ENCODE assay signal across 21 cellular contexts in the genomic region with DNA sequence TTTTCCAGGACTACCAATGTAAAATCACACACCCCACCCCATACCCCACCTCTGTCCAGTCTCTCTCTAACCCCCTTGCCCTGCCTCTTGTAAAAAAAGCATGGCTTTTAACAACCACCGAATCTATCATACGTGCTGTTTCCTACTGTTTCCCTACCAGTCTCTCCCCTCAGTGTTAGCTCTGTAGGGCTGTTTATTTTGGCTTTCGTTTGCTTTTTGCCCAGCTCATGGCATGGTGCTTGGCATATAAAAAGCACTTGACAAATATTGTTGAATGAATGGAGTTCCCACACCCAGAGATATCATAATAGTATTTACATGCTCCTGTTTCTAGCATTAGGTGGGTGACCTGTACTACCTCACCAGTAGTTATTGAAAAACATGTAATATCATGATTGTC.
A peak's percentile ranks its signal among the peaks of the same experiment; 100 is the strongest.
DNase-seq lines count a peak whose midpoint lies in the region; ATAC-seq, FAIRE-seq and TF ChIP-seq lines count a peak whose summit lies in the region.
"Had no signal": no experiment of that assay in that cellular context is flagged by ENCODE, and none has a peak within 500 bp of the region (broad histone marks: within the 10 kb centered on the region; RNA-seq: fewer than 3 reads in every experiment).

No MANE protein-coding gene starts in this region.

- peak; percentile 45 for FAIRE-seq in GM19239 (lab: Jason Lieb, UNC)

- peak overlapping the region in 1 of 2 donors; percentile 51 for H3K4me3 Mint-ChIP-seq in activated T-cell treated with anti-CD3 and anti-CD28 coated beads, Interleukin-2, amount 50 U/mL, for 72 hours

- H3K27me3 ChIP-seq in left lung (no peaks in the 10 kb centered on the region), brain microvascular endothelial cell (replicated peaks) (no peaks in the 10 kb centered on the region)
- H3K27me3 ChIP-seq: BLaER1 treated with 17β-estradiol and CSF1 and Interleukin-3, amounts not matched to agents 10 nM and 100 nM; heart left ventricle; tibial artery had no signal

- TF ChIP-seq CTCF in left lung (IDR thresholded peaks at IDR 0.05) (no peak), brain microvascular endothelial cell (IDR thresholded peaks at IDR 0.05; ENCODE audit: low read depth, low read length, missing control alignments) (no peak)

- ATAC-seq in activated T-cell treated with anti-CD3 and anti-CD28 coated beads, Interleukin-2, amount 50 U/mL, for 72 hours (replicated peaks in 1 of 2): no peak
- ATAC-seq in left lung: peak; percentile 59
- ATAC-seq in HG03135 (IDR thresholded peaks at IDR 0.05; ENCODE audit: unreplicated experiment): no peak
- ATAC-seq in GM18520 (IDR thresholded peaks at IDR 0.05; ENCODE audit: unreplicated experiment): no peak
- ATAC-seq: heart left ventricle had no signal

- H3K4me1 ChIP-seq in left lung: no peaks in the 10 kb centered on the region
- H3K4me1 ChIP-seq: heart left ventricle, prostate gland had no signal

- intact Hi-C loops in left lung (cut with DNase I): no loop called here

- H3K36me3 ChIP-seq in left lung (no peaks in the 10 kb centered on the region), brain microvascular endothelial cell (replicated peaks) (no peaks in the 10 kb centered on the region)
- H3K36me3 ChIP-seq: heart left ventricle, prostate gland, tibial artery had no signal

- peaks cover 32% of the 10 kb centered on the region for H3K4me1 Mint-ChIP-seq in activated T-cell treated with anti-CD3 and anti-CD28 coated beads, Interleukin-2, amount 50 U/mL, for 72 hours (ENCODE audit: low read depth)

- H3K36me3 Mint-ChIP-seq in activated T-cell treated with anti-CD3 and anti-CD28 coated beads, Interleukin-2, amount 50 U/mL, for 72 hours (ENCODE audit: insufficient read depth in 2 of 2): peaks cover 7 to 27% of the 10 kb centered on the region in 2 donors

- H3K4me3 ChIP-seq in left lung: no peak overlapping the region
- H3K4me3 ChIP-seq in brain microvascular endothelial cell (ENCODE audit: low read depth, low read length): no peak overlapping the region
- H3K4me3 ChIP-seq: BLaER1 treated with 17β-estradiol and CSF1 and Interleukin-3, amounts not matched to agents 10 nM and 100 nM; heart left ventricle; prostate gland; tibial artery had no signal

- H3K9me3 ChIP-seq in left lung: peaks cover 0 to 3% of the 10 kb centered on the region in 2 donors
- H3K9me3 ChIP-seq: prostate gland had no signal

- no peak for DNase-seq in activated T-cell treated with anti-CD3 and anti-CD28 coated beads, Interleukin-2, amount 50 U/mL, for 72 hours
- no peak for DNase-seq in activated T-cell treated with anti-CD3 and anti-CD28 coated beads, Interleukin-2, amount 50 U/mL, for 48 hours
- no peak for DNase-seq in GM19239 (ENCODE audit: insufficient read length, low spot score)
- peak; percentile 42 for DNase-seq in NCI-H69 (lab: John Stamatoyannopoulos, UW)
- DNase-seq in left lung: no peak
- DNase-seq in brain microvascular endothelial cell: no peak
- DNase-seq: activated CD4-positive, alpha-beta T cell treated with anti-CD3 and anti-CD28 coated beads, Interleukin-2, amount 50 U/mL, for 1 hour; activated effector memory CD4-positive, alpha-beta T cell treated with Interleukin-2 at 50 U/mL for 16 hours; effector memory CD4-positive, alpha-beta T cell; foreskin fibroblast; H7; heart left ventricle; Karpas-422; NCI-H2171; NCI-H82; stimulated activated naive CD8-positive, alpha-beta T cell treated with anti-CD3 and anti-CD28 coated beads, Interleukin-15, amount 100 ng/mL, for 72 hours; tibial artery had no signal

- H3K27ac Mint-ChIP-seq in activated T-cell treated with anti-CD3 and anti-CD28 coated beads, Interleukin-2, amount 50 U/mL, for 72 hours: peak overlapping the region; percentile 13

- in situ Hi-C loops in brain microvascular endothelial cell (cut with HindIII; ENCODE audit: low pct_ligation_motif_present, low sequenced_read_pairs): no loop called here

- H3K27ac ChIP-seq in left lung (no peak overlapping the region), brain microvascular endothelial cell (no peak overlapping the region)
- H3K27ac ChIP-seq: BLaER1 treated with 17β-estradiol and CSF1 and Interleukin-3, amounts not matched to agents 10 nM and 100 nM; heart left ventricle; prostate gland; tibial artery had no signal

- H3K27me3 Mint-ChIP-seq in activated T-cell treated with anti-CD3 and anti-CD28 coated beads, Interleukin-2, amount 50 U/mL, for 72 hours (ENCODE audit: low read depth): no peaks in the 10 kb centered on the region
- H3K27me3 Mint-ChIP-seq: stimulated activated naive CD8-positive, alpha-beta T cell treated with anti-CD3 and anti-CD28 coated beads, Interleukin-15, amount 100 ng/mL, for 72 hours had no signal

- H3K9me3 Mint-ChIP-seq in activated T-cell treated with anti-CD3 and anti-CD28 coated beads, Interleukin-2, amount 50 U/mL, for 72 hours: peaks cover 3% of the 10 kb centered on the region in 2 donors
